1 cellular context compared by ENCODE assay signal in the genomic region with DNA sequence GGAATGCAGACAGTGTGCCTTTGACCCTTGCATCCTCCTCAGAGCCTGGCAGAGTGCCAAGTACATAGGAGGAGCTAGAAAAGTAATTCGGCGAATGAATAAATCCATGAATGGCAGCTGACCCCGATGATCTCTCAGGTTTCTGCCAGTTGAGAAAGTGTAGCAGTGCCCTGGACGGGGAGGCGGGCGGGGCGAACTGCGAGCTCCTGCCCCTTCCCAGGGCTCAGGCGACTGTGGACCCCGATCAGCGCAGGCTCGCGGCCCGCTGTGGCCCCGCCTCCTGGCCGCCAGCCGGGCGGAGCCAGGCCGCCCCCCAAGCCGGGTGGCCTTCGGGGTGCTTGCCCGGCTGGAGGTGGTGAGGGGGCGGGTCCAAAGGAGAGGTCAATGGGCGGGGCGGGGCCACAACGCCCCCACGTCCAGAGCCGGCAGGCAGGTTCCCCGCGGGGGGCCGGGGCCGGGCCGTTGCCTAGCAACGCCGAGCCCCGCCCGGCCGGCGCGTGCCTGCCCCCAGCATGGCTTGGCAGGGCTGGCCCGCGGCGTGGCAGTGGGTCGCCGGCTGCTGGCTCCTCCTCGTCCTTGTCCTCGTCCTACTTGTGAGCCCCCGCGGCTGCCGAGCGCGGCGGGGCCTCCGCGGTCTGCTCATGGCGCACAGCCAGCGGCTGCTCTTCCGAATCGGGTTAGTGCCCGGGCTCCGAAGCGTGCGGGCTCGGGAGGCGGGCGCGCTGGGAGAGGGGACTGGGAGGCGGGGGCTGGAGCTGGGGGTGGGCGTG.
TF ChIP-seq lines count a peak whose summit lies in the region.

No MANE protein-coding gene starts in this region.

TF ChIP-seq in A549, 52 proteins besides CTCF, POLR2A, EP300 and RAD21 (continued from another document):
- TF ChIP-seq, protein P1, sequence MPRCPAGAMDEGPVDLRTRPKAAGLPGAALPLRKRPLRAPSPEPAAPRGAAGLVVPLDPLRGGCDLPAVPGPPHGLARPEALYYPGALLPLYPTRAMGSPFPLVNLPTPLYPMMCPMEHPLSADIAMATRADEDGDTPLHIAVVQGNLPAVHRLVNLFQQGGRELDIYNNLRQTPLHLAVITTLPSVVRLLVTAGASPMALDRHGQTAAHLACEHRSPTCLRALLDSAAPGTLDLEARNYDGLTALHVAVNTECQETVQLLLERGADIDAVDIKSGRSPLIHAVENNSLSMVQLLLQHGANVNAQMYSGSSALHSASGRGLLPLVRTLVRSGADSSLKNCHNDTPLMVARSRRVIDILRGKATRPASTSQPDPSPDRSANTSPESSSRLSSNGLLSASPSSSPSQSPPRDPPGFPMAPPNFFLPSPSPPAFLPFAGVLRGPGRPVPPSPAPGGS (IDR thresholded peaks at IDR 0.05) = 0 out of 3 replicates have a peak, but pooled peaks have one; percentile 21
